In genomic region chr14:51297066-51297465, GRCh38 we compare ENCODE assay signal across 20 cellular contexts.
"Had no signal": no experiment of that assay in that cellular context is flagged by ENCODE, and none has a peak within 500 bp of the region (broad histone marks: within the 10 kb centered on the region; RNA-seq: fewer than 3 reads in every experiment).

No MANE protein-coding gene starts in this region.

- H2AFZ ChIP-seq: hepatocyte had no signal

- DNase-seq: colonic mucosa; cortex of kidney; effector CD8-positive, alpha-beta T cell; effector memory CD8-positive, alpha-beta T cell; endodermal cell; foreskin keratinocyte; heart left ventricle; hypothalamus; immature natural killer cell; left cardiac atrium; left lung; left ventricle myocardium superior; lower lobe of right lung; mesenchymal stem cell; naive thymus-derived CD4-positive, alpha-beta T cell had no signal

- H3K4me3 ChIP-seq: colonic mucosa, esophagus muscularis mucosa, gastroesophageal sphincter, heart left ventricle, hepatocyte, left lung, lower lobe of right lung had no signal

- H3K4me1 ChIP-seq: colonic mucosa, left lung had no signal

- H3K27ac Mint-ChIP-seq: dendritic cell treated with granulocyte-macrophage colony-stimulating factor and Interleukin-4, amounts not matched to agents 40 ng/mL and 50 ng/mL, for 4 days; endodermal cell; immature natural killer cell; mesothelial cell of epicardium; naive thymus-derived CD4-positive, alpha-beta T cell had no signal

- H3K27me3 Mint-ChIP-seq: dendritic cell treated with granulocyte-macrophage colony-stimulating factor and Interleukin-4, amounts not matched to agents 40 ng/mL and 50 ng/mL, for 4 days; naive thymus-derived CD4-positive, alpha-beta T cell had no signal

- H3K9me3 ChIP-seq: colonic mucosa, esophagus muscularis mucosa, gastroesophageal sphincter, heart left ventricle, left lung, lower lobe of right lung had no signal

- H3K4me3 Mint-ChIP-seq: dendritic cell treated with granulocyte-macrophage colony-stimulating factor and Interleukin-4, amounts not matched to agents 40 ng/mL and 50 ng/mL, for 4 days; effector memory CD8-positive, alpha-beta T cell; endodermal cell; immature natural killer cell; mesothelial cell of epicardium; naive thymus-derived CD4-positive, alpha-beta T cell had no signal

- H3K27me3 ChIP-seq: colonic mucosa, esophagus muscularis mucosa, foreskin keratinocyte, gastroesophageal sphincter, heart left ventricle, hepatocyte, left lung had no signal

- H3K4me1 Mint-ChIP-seq: endodermal cell, immature natural killer cell had no signal

- H3K79me2 ChIP-seq: hepatocyte had no signal

- H3K36me3 ChIP-seq: colonic mucosa, esophagus muscularis mucosa, gastroesophageal sphincter, heart left ventricle, left lung, lower lobe of right lung had no signal

- H3K36me3 Mint-ChIP-seq: mesothelial cell of epicardium; naive thymus-derived CD4-positive, alpha-beta T cell had no signal

- H3K27ac ChIP-seq: colonic mucosa, esophagus muscularis mucosa, foreskin keratinocyte, gastroesophageal sphincter, heart left ventricle, hepatocyte, left lung, lower lobe of right lung had no signal

- ATAC-seq: effector memory CD8-positive, alpha-beta T cell; foreskin keratinocyte; gastroesophageal sphincter; heart left ventricle; left cardiac atrium; left lung; left ventricle myocardium superior; lower lobe of right lung; naive thymus-derived CD4-positive, alpha-beta T cell had no signal

- H3K9me3 Mint-ChIP-seq: dendritic cell treated with granulocyte-macrophage colony-stimulating factor and Interleukin-4, amounts not matched to agents 40 ng/mL and 50 ng/mL, for 4 days; effector memory CD8-positive, alpha-beta T cell; endodermal cell; immature natural killer cell; mesothelial cell of epicardium; naive thymus-derived CD4-positive, alpha-beta T cell had no signal

- H3K4me2 ChIP-seq: hepatocyte had no signal
